18 cellular contexts compared by ENCODE assay signal in the genomic region with DNA sequence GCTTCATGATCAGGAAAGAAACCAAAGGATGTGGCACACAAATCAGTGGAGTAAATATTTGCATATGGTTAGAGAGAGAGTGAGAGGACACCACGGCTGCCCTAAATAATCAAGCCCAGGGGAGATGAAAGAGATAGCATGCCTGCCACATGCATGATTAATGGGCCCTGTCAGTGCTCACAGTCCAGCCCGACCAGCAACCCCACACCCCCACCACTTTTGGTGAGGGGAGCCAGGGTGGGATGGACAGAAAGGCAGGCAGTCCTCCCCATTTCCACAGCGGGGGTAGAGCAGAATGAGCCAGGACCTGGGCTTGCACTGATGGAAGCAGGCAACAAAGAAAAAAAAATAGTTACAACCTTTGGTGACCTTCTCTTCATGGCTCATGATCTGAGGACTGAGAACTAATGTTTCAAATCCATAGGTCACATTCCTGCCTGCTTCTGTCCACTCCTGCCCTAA.
DNase-seq lines count a peak whose midpoint lies in the region; ATAC-seq and TF ChIP-seq lines count a peak whose summit lies in the region.
"Had no signal": no experiment of that assay in that cellular context is flagged by ENCODE, and none has a peak within 500 bp of the region (broad histone marks: within the 10 kb centered on the region; RNA-seq: fewer than 3 reads in every experiment).

No MANE protein-coding gene starts in this region.

- peaks cover 0 to 5% (median 2%) of the 10 kb centered on the region in 4 donors for H3K4me1 ChIP-seq in right lobe of liver
- H3K4me1 ChIP-seq: uterus had no signal

- TF ChIP-seq CTCF in right lobe of liver (IDR thresholded peaks at IDR 0.05) = no peak

- ATAC-seq in T-helper 17 cell (no peak), right lobe of liver (peak; percentile 76 to 85 (median 78)), GM21360 (IDR thresholded peaks at IDR 0.05; ENCODE audit: unreplicated experiment) (no peak)
- ATAC-seq: Panc1 had no signal

- H3K4me3 Mint-ChIP-seq in T-helper 17 cell = peak overlapping the region; percentile 59
- H3K4me3 Mint-ChIP-seq: brain had no signal

- peaks cover 51% of the 10 kb centered on the region for H3K4me1 Mint-ChIP-seq in T-helper 17 cell

- intact Hi-C loops in right lobe of liver (cut with DNase I) = no loop called here

- no peak for TF ChIP-seq POLR2A in right lobe of liver (IDR thresholded peaks at IDR 0.05)

- WGBS in right lobe of liver (ENCODE audit: insufficient coverage, low coverage, low lambda C conversion rate, missing lambda C conversion rate) = 10% methylated on average over 3 of the region's 3 CpGs

- H3K27ac Mint-ChIP-seq in T-helper 17 cell = peak overlapping the region; percentile 63
- H3K27ac Mint-ChIP-seq: brain had no signal

- no peaks in the 10 kb centered on the region for H3K36me3 ChIP-seq in right lobe of liver
- H3K36me3 ChIP-seq: stomach, uterus had no signal

- H3K36me3 Mint-ChIP-seq in T-helper 17 cell (ENCODE audit: low read depth) = peaks cover 6% of the 10 kb centered on the region
- H3K36me3 Mint-ChIP-seq: brain had no signal

- no peak overlapping the region for H3K27ac ChIP-seq in right lobe of liver
- H3K27ac ChIP-seq: stomach, uterus had no signal

- H3K9me3 ChIP-seq in T-helper 17 cell (ENCODE audit: control insufficient read depth, low read length, poor library complexity, severe bottlenecking) = no peaks in the 10 kb centered on the region
- H3K9me3 ChIP-seq in right lobe of liver = no peaks in the 10 kb centered on the region
- H3K9me3 ChIP-seq: stomach, uterus had no signal

- H3K27me3 ChIP-seq in right lobe of liver = no peaks in the 10 kb centered on the region
- H3K27me3 ChIP-seq: uterus had no signal

- no peaks in the 10 kb centered on the region for H3K27me3 Mint-ChIP-seq in T-helper 17 cell

- H3K4me3 ChIP-seq in right lobe of liver = no peak overlapping the region
- H3K4me3 ChIP-seq: lung, stomach, uterus had no signal

- DNase-seq in NCI-H2029 treated with DMSO at 0.1 percent for 48 hours (lab: John Stamatoyannopoulos, UW) = peak; percentile 20
- no peak for DNase-seq in NCI-H2029 (lab: John Stamatoyannopoulos, UW)
- peak; percentile 35 for DNase-seq in DMS153 treated with DMSO at 0.1 percent for 48 hours (lab: John Stamatoyannopoulos, UW; ENCODE audit: unreplicated experiment)
- DNase-seq in T-helper 17 cell = no peak
- DNase-seq in right lobe of liver = no peak
- DNase-seq in HuH-7.5 (ENCODE audit: low spot score) = no peak
- no peak for DNase-seq in NCI-H1694 treated with DMSO at 0.1 percent for 48 hours (lab: John Stamatoyannopoulos, UW)
- DNase-seq: activated naive CD4-positive, alpha-beta T cell treated with Interleukin-2 at 50 U/mL for 16 hours; dermis blood vessel endothelial cell; NCI-H1436 treated with DMSO at 0.1 percent for 48 hours; NCI-H446 treated with DMSO at 0.1 percent for 48 hours; stimulated activated CD4-positive, alpha-beta T cell treated with anti-CD3 and anti-CD28 coated beads, Interleukin-15, amount 100 ng/mL, for 24 hours; stomach; uterus had no signal

Comparison
In these comparisons a context has a peak if more than half of its experiments do, and no peak if none do; other contexts are left out.
1. DNase-seq: peak in NCI-H2029 treated with DMSO at 0.1 percent for 48 hours (single experiment) and DMS153 treated with DMSO at 0.1 percent for 48 hours (single experiment); none in NCI-H2029 (single experiment), T-helper 17 cell (0 of 3), right lobe of liver (0 of 3), HuH-7.5 (single experiment) and NCI-H1694 treated with DMSO at 0.1 percent for 48 hours (single experiment).
2. ATAC-seq: peak in right lobe of liver (4 of 4); none in T-helper 17 cell (single experiment) and GM21360 (single experiment).